17 cellular contexts compared by ENCODE assay signal in genomic region chr12:32125455-32126084, GRCh38. TPM values are rescaled to one million over a fixed set of nuclear protein-coding genes. Genes with fewer than 3 reads are reported as not detected.
A peak's percentile ranks its signal among the peaks of the same experiment; 100 is the strongest.
DNase-seq lines count a peak whose midpoint lies in the region; ATAC-seq, FAIRE-seq and TF ChIP-seq lines count a peak whose summit lies in the region.
"Had no signal": no experiment of that assay in that cellular context is flagged by ENCODE, and none has a peak within 500 bp of the region (broad histone marks: within the 10 kb centered on the region; RNA-seq: fewer than 3 reads in every experiment).

No MANE protein-coding gene starts in this region.

- no peaks in the 10 kb centered on the region for H3K36me3 Mint-ChIP-seq in astrocyte (ENCODE audit: low read depth, unreplicated experiment)

- peak; percentile 20 for DNase-seq in AG09309 (ENCODE audit: low read depth)
- peak; percentile 47 for DNase-seq in HS-5 (ENCODE audit: low read depth)
- DNase-seq in astrocyte (ENCODE audit: low read depth) = peak; percentile 75
- peak; percentile 16 for DNase-seq in kidney glomerular epithelial cell (lab: John Stamatoyannopoulos, UW)
- DNase-seq in SHP77 treated with DMSO at 0.1 percent for 48 hours (lab: John Stamatoyannopoulos, UW) = no peak
- no peak for DNase-seq in activated CD8-positive, alpha-beta memory T cell treated with anti-CD3 and anti-CD28 coated beads for 24 hours
- DNase-seq in caudate nucleus (lab: John Stamatoyannopoulos, UW) = no peak
- DNase-seq: Caco-2, dermis blood vessel endothelial cell, GDM1, mucosa of descending colon, NCI-H187 treated with DMSO at 0.1 percent for 48 hours, right cardiac atrium, substantia nigra, WERI-Rb-1 had no signal

- FAIRE-seq in astrocyte (lab: Jason Lieb, UNC) = peak; percentile 68
- FAIRE-seq: HTR-8/SVneo had no signal

- no peak for ATAC-seq in GM19023 (IDR thresholded peaks at IDR 0.05; ENCODE audit: unreplicated experiment)
- ATAC-seq: mucosa of descending colon, right cardiac atrium had no signal

- H3K4me1 ChIP-seq in astrocyte (ENCODE audit: insufficient read depth, low read length) = peaks cover 16% of the 10 kb centered on the region
- H3K4me1 ChIP-seq: Caco-2 had no signal

- peaks cover 46% of the 10 kb centered on the region for H4K20me1 ChIP-seq in astrocyte (ENCODE audit: insufficient read depth, low read length)

- H3K9me3 Mint-ChIP-seq in astrocyte (ENCODE audit: unreplicated experiment) = no peaks in the 10 kb centered on the region

- no peak overlapping the region for H3K9ac ChIP-seq in astrocyte (ENCODE audit: low read length)

- peaks cover 88% of the 10 kb centered on the region for H3K79me2 ChIP-seq in astrocyte (ENCODE audit: insufficient read depth, low read length)

- H3K4me3 Mint-ChIP-seq in astrocyte (ENCODE audit: unreplicated experiment) = no peak overlapping the region

- H3K4me3 ChIP-seq in AG09309 (ENCODE audit: control insufficient read depth, low read depth, low read length) (no peak overlapping the region), astrocyte (ENCODE audit: insufficient read depth, low read depth, low read length) (no peak overlapping the region)
- H3K4me3 ChIP-seq: mucosa of descending colon had no signal

- H3K36me3 ChIP-seq in astrocyte (ENCODE audit: insufficient read depth, low read length) = no peaks in the 10 kb centered on the region
- H3K36me3 ChIP-seq: WERI-Rb-1 had no signal

- peak overlapping the region; percentile 80 for H3K27ac Mint-ChIP-seq in astrocyte (ENCODE audit: unreplicated experiment)

- no peaks in the 10 kb centered on the region for H3K9me3 ChIP-seq in astrocyte (ENCODE audit: insufficient read depth, low read depth, low read length)
- H3K9me3 ChIP-seq: mucosa of descending colon had no signal

- no peak overlapping the region for H2AFZ ChIP-seq in astrocyte (ENCODE audit: low read depth, low read length)

- no peak overlapping the region for H3K4me2 ChIP-seq in astrocyte (ENCODE audit: low read length)

- H3K27me3 ChIP-seq in astrocyte (ENCODE audit: insufficient read depth, low read length) = no peaks in the 10 kb centered on the region

- H3K27ac ChIP-seq in astrocyte (ENCODE audit: low read depth, low read length) = peak overlapping the region; percentile 6
- H3K27ac ChIP-seq in caudate nucleus (ENCODE audit: low read depth, low read length) = no peak overlapping the region
- H3K27ac ChIP-seq: WERI-Rb-1 had no signal

- H3K27me3 Mint-ChIP-seq in astrocyte (ENCODE audit: low read depth, unreplicated experiment) = no peaks in the 10 kb centered on the region

- TF ChIP-seq CTCF in AG09309 (IDR thresholded peaks at IDR 0.05; ENCODE audit: control insufficient read depth, insufficient read depth, low read depth, low read length, missing control alignments) = no peak
- TF ChIP-seq CTCF in astrocyte (IDR thresholded peaks at IDR 0.05; ENCODE audit: insufficient read depth, low read depth, low read length) = no peak

- H3K4me1 Mint-ChIP-seq in astrocyte (ENCODE audit: low read depth, unreplicated experiment) = peaks cover 11% of the 10 kb centered on the region

RNA-seq across cellular contexts. Expression of gene BICD1, which starts 18.9 kb away (rescaled TPM):
- 28.5 and 28.7 TPM in 2 replicates for total RNA-seq in astrocyte

Comparison
In these comparisons a context has a peak if more than half of its experiments do, and no peak if none do; other contexts are left out.
1. DNase-seq: peak in AG09309 (single experiment), HS-5 (single experiment), astrocyte (single experiment) and kidney glomerular epithelial cell (single experiment); none in SHP77 treated with DMSO at 0.1 percent for 48 hours (single experiment), activated CD8-positive, alpha-beta memory T cell treated with anti-CD3 and anti-CD28 coated beads for 24 hours (single experiment) and caudate nucleus (0 of 61).